13 cellular contexts compared by ENCODE assay signal in the genomic region with DNA sequence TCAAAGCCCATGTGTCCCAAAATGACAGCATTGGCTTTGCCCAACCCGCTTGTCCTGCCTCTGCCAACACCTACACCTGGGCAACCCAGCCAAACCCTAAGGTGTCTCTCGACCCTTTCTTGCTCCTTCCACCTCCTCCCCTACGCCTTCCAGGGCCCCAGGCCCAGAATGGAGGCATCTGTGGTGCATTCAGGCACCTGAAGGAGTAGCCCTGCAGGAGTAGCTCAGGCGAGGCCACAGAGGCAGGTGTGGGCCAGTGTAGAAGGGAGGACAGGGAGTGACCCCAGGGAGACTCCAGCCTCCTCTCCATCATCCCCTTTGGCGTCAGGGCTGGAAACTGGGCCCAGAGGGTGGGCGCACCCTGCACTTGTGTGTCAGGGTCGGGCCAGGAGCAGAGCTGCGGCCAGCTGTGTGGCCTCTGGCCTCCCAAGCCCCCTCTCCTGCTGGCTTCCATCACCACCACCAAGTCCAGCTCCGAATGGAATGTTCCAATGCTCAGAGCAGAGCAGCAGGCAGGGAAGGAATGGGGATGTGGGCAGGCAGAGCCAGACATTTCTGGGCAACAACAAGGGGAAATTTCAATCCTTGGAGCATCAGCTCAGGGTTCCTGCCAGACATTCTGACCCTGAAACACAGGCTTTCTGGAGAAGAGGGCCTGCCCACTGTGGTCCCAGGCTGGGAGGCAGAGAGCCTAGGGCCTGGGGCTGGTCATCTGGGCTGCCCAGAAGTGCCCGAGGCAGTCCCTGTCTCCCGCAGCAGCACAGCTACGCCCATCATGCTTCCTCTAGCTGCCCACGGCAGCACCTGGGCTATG. TPM values are rescaled to one million over a fixed set of nuclear protein-coding genes. Genes with fewer than 3 reads are reported as not detected.
DNase-seq lines count a peak whose midpoint lies in the region; ATAC-seq, FAIRE-seq and TF ChIP-seq lines count a peak whose summit lies in the region.
"Had no signal": no experiment of that assay in that cellular context is flagged by ENCODE, and none has a peak within 500 bp of the region (broad histone marks: within the 10 kb centered on the region; RNA-seq: fewer than 3 reads in every experiment).

No MANE protein-coding gene starts in this region.

- no peaks in the 10 kb centered on the region for H3K36me3 ChIP-seq in bronchial epithelial cell (ENCODE audit: control insufficient read depth, insufficient read depth, low read length)

- peaks cover 23% of the 10 kb centered on the region for H3K36me3 Mint-ChIP-seq in activated naive CD4-positive, alpha-beta T cell treated with anti-CD3 and anti-CD28 coated beads, Interleukin-2, amount 10 ng/mL, durations not matched to agents 7 days and 5 days

- CTCF ChIA-PET in activated naive CD4-positive, alpha-beta T cell treated with anti-CD3 and anti-CD28 coated beads, Interleukin-2, amount 10 ng/mL, durations not matched to agents 7 days and 5 days (lab: Charles Lee): interaction anchor here (1.0 to 2.5 kb wide), 5 partner anchors 9 to 71 kb away, joined by 3 to 11 read pairs (median 5); a partner anchor contains a TSS

- no peaks in the 10 kb centered on the region for H3K27me3 ChIP-seq in bronchial epithelial cell (ENCODE audit: control insufficient read depth, insufficient read depth, low read length)

- H3K4me3 Mint-ChIP-seq in activated naive CD4-positive, alpha-beta T cell treated with anti-CD3 and anti-CD28 coated beads, Interleukin-2, amount 10 ng/mL, durations not matched to agents 7 days and 5 days: no peak overlapping the region

- TF ChIP-seq CTCF in bronchial epithelial cell (IDR thresholded peaks at IDR 0.05; ENCODE audit: insufficient read depth, low read length, severe bottlenecking): no peak

- ATAC-seq in HG03135 (IDR thresholded peaks at IDR 0.05; ENCODE audit: unreplicated experiment): no peak

- DNase-seq in activated naive CD4-positive, alpha-beta T cell treated with anti-CD3 and anti-CD28 coated beads, Interleukin-2, amount 10 ng/mL, durations not matched to agents 7 days and 5 days: no peak
- no peak for DNase-seq in activated naive CD4-positive, alpha-beta T cell treated with anti-CD3 and anti-CD28 coated beads, Interleukin-2, amount 50 U/mL, for 16 hours
- no peak for DNase-seq in bronchial epithelial cell (ENCODE audit: low read depth)
- peak; percentile 48 for DNase-seq in mucosa of gallbladder (ENCODE audit: low spot score)
- no peak for DNase-seq in urothelium cell line (ENCODE audit: low spot score)
- DNase-seq in NCI-H1436 (lab: John Stamatoyannopoulos, UW): no peak
- DNase-seq in NCI-H748 (lab: John Stamatoyannopoulos, UW; ENCODE audit: unreplicated experiment): no peak
- DNase-seq: AML-193, KBM-7, NCI-H524 had no signal

- no peaks in the 10 kb centered on the region for H3K9me3 Mint-ChIP-seq in activated naive CD4-positive, alpha-beta T cell treated with anti-CD3 and anti-CD28 coated beads, Interleukin-2, amount 10 ng/mL, durations not matched to agents 7 days and 5 days

- peaks cover 62% of the 10 kb centered on the region for H3K4me1 Mint-ChIP-seq in activated naive CD4-positive, alpha-beta T cell treated with anti-CD3 and anti-CD28 coated beads, Interleukin-2, amount 10 ng/mL, durations not matched to agents 7 days and 5 days

- H3K4me3 ChIP-seq in bronchial epithelial cell (ENCODE audit: low read depth, low read length): no peak overlapping the region

- FAIRE-seq in bronchial epithelial cell (lab: Jason Lieb, UNC): peak; percentile 55
- peak; percentile 40 for FAIRE-seq in urothelium cell line (lab: Jason Lieb, UNC)
- FAIRE-seq: endometrium, keratinocyte had no signal

- H3K27ac Mint-ChIP-seq in activated naive CD4-positive, alpha-beta T cell treated with anti-CD3 and anti-CD28 coated beads, Interleukin-2, amount 10 ng/mL, durations not matched to agents 7 days and 5 days: peak overlapping the region; percentile 87

- H3K27me3 Mint-ChIP-seq in activated naive CD4-positive, alpha-beta T cell treated with anti-CD3 and anti-CD28 coated beads, Interleukin-2, amount 10 ng/mL, durations not matched to agents 7 days and 5 days: peaks cover 3% of the 10 kb centered on the region

RNA-seq across cellular contexts. Expression of a gene that starts 16.4 kb away (rescaled TPM):
- 11.9 and 23.4 TPM in 2 replicates for total RNA-seq in bronchial epithelial cell
- 15.7 TPM for total RNA-seq in mucosa of gallbladder

RNA-seq across cellular contexts. Expression of a gene that starts 33.4 kb away (rescaled TPM):
- total RNA-seq in bronchial epithelial cell (9.0 and 9.7 TPM in 2 replicates), mucosa of gallbladder (22.8 TPM)
